Comparison of ENCODE assay signal across 9 cellular contexts in the genomic region with DNA sequence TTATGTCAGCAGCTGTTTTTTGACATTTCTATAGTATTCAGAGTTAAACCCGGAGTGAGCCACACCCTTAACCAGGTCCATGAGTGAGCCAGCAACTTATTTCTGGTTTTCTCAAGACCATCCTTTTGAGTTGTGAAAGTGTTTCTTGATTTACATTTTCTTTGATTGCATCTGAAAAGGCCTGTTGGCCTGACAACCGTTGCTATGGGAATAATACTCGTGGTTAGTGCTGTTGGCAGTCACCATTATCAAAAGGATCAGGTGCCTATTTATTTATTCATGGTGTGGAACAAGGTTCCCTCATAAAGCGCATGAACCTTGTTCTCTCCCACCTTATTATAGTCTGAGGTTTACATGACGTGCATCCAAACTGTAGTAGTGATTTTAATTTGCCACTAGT.
DNase-seq lines count a peak whose midpoint lies in the region; ATAC-seq and TF ChIP-seq lines count a peak whose summit lies in the region.
"Had no signal": no experiment of that assay in that cellular context is flagged by ENCODE, and none has a peak within 500 bp of the region (broad histone marks: within the 10 kb centered on the region; RNA-seq: fewer than 3 reads in every experiment).

No MANE protein-coding gene starts in this region.

- H3K9me3 Mint-ChIP-seq in brain = no peaks in the 10 kb centered on the region

- H3K36me3 ChIP-seq in HAP-1 (replicated peaks) = no peaks in the 10 kb centered on the region

- no peaks in the 10 kb centered on the region for H3K36me3 Mint-ChIP-seq in brain

- H3K27ac Mint-ChIP-seq in brain = peak overlapping the region; percentile 88 to 99 (median 96)

- no peaks in the 10 kb centered on the region for H3K27me3 Mint-ChIP-seq in brain

- H3K4me3 ChIP-seq in HAP-1 = no peak overlapping the region

- DNase-seq in HAP-1 (ENCODE audit: low spot score in 2 of 2) = peak; percentile 60 to 82
- peak; percentile 86 for DNase-seq in NCI-H146 (lab: John Stamatoyannopoulos, UW)
- peak; percentile 31 for DNase-seq in pons (ENCODE audit: low spot score)
- DNase-seq in erythroblast (lab: John Stamatoyannopoulos, UW) = no peak
- DNase-seq in mesenteric fat pad (ENCODE audit: low spot score) = no peak
- DNase-seq in SIG-M5 treated with dmso at 0.1 percent for 504 hours (lab: John Stamatoyannopoulos, UW; ENCODE audit: unreplicated experiment) = no peak
- no peak for DNase-seq in left lobe of liver (ENCODE audit: low spot score)
- DNase-seq: Kasumi-1 had no signal

- ATAC-seq in left lobe of liver = no peak

- TF ChIP-seq CTCF in brain (conservative IDR thresholded peaks at IDR 0.05) = no peak

- no peak for TF ChIP-seq POLR2A in erythroblast (IDR thresholded peaks at IDR 0.05; ENCODE audit: low read length)

- peak overlapping the region in 3 of 5 experiments; percentile 57 to 79 (median 72) for H3K4me3 Mint-ChIP-seq in brain

- H3K9me3 ChIP-seq in HAP-1 = no peaks in the 10 kb centered on the region

- H3K4me1 Mint-ChIP-seq in brain = peaks cover 61% of the 10 kb centered on the region

- in situ Hi-C loops in HAP-1 (cut with MboI; ENCODE audit: low sequenced_read_pairs) = no loop called here

- H3K27me3 ChIP-seq in HAP-1 (ENCODE audit: low read depth) = no peaks in the 10 kb centered on the region

- peaks cover 14% of the 10 kb centered on the region for H3K4me1 ChIP-seq in HAP-1

Comparison
In these comparisons a context has a peak if more than half of its experiments do, and no peak if none do; other contexts are left out.
1. DNase-seq: peak in HAP-1 (2 of 2), NCI-H146 (single experiment) and pons (single experiment); none in erythroblast (0 of 2), mesenteric fat pad (single experiment), SIG-M5 treated with dmso at 0.1 percent for 504 hours (single experiment) and left lobe of liver (single experiment).